31 cellular contexts compared by ENCODE assay signal in the genomic region with DNA sequence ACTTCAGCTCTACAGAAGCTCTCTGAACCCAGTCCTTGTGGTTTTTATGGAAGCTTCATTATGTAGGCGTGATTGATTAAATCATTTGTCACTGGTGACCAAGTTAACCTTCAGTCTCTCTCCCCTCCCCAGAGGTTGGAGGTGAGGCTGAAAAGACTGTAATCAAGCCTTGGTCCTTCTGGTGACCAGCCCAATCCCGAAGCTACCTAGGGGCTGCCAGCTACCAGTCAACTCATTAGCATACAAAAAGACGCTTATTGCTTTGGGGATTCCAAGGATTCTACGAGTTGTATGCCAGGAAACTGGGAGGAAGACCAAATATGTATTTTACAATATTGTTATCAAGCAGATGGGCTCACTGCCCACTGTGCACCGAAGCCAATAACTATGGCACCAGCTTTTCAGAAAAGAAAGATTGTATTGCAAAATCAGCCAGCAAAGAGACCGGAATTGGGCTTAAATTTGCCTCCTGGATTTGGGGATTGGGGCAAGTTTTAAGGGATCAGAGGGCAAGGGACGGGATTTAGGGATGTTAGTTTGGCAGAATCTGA.
"Had no signal": no experiment of that assay in that cellular context is flagged by ENCODE, and none has a peak within 500 bp of the region (broad histone marks: within the 10 kb centered on the region; RNA-seq: fewer than 3 reads in every experiment).

No MANE protein-coding gene starts in this region.

- H3K4me3 ChIP-seq: PC-9 had no signal

- ATAC-seq: activated CD8-positive, alpha-beta memory T cell treated with anti-CD3 and anti-CD28 coated beads, Interleukin-2, amount 10 ng/mL, durations not matched to agents 7 days and 5 days; activated naive CD8-positive, alpha-beta T cell treated with anti-CD3 and anti-CD28 coated beads, Interleukin-2, amount 50 U/mL, for 24 hours had no signal

- H2AFZ ChIP-seq: PC-9 had no signal

- H3K36me3 ChIP-seq: brain microvascular endothelial cell had no signal

- DNase-seq: activated CD4-positive, alpha-beta memory T cell treated with anti-CD3 and anti-CD28 coated beads, Interleukin-2, amount 10 ng/mL, durations not matched to agents 7 days and 5 days; activated CD4-positive, alpha-beta T cell treated with anti-CD3 and anti-CD28 coated beads for 1 hour; activated CD4-positive, alpha-beta T cell treated with anti-CD3 and anti-CD28 coated beads for 48 hours; activated CD4-positive, CD25-positive, alpha-beta regulatory T cell; activated CD8-positive, alpha-beta memory T cell treated with anti-CD3 and anti-CD28 coated beads for 24 hours; activated CD8-positive, alpha-beta memory T cell treated with anti-CD3 and anti-CD28 coated beads, Interleukin-2, amount 10 ng/mL, durations not matched to agents 7 days and 5 days; activated CD8-positive, alpha-beta memory T cell treated with anti-CD3 and anti-CD28 coated beads, Interleukin-2, amount 50 U/mL, for 48 hours; activated effector memory CD4-positive, alpha-beta T cell treated with Interleukin-2 at 50 U/mL for 16 hours; activated naive CD4-positive, alpha-beta T cell treated with anti-CD3 and anti-CD28 coated beads, Interleukin-2, amount 10 ng/mL, durations not matched to agents 7 days and 5 days; activated naive CD8-positive, alpha-beta T cell treated with anti-CD3 and anti-CD28 coated beads, Interleukin-2, amount 50 U/mL, for 24 hours; activated T-cell treated with anti-CD3 and anti-CD28 coated beads, Interleukin-2, amount 50 U/mL, for 48 hours; anterior cingulate cortex; brain microvascular endothelial cell; central memory CD4-positive, alpha-beta T cell; Kasumi-1; MM.1S; MV-4-11; NCI-H1092; NCI-H1436 treated with DMSO at 0.1 percent for 48 hours; NCI-H1694 treated with DMSO at 0.1 percent for 48 hours; NCI-H2029; NCI-H345; NCI-H524 treated with DMSO at 0.1 percent for 48 hours; NK-92 treated with Interleukin-12 subunit alpha and Interleukin-12 subunit beta, amount 100 ng/mL, for 24 hours; PC-9; Right ventricle myocardium superior; SW 1271; T-helper 1 cell; T-helper 2 cell; T-helper 9 cell had no signal

- H3K27me3 ChIP-seq: brain microvascular endothelial cell had no signal

- H3K27ac ChIP-seq: brain microvascular endothelial cell, PC-9, VCaP had no signal

- H3K4me2 ChIP-seq: PC-9 had no signal
